ENCODE assay signal across 23 cellular contexts in genomic region chr3:194382196-194382891, GRCh38. TPM values are rescaled to one million over a fixed set of nuclear protein-coding genes. Genes with fewer than 3 reads are reported as not detected.
"Had no signal": no experiment of that assay in that cellular context is flagged by ENCODE, and none has a peak within 500 bp of the region (broad histone marks: within the 10 kb centered on the region; RNA-seq: fewer than 3 reads in every experiment).

No MANE protein-coding gene starts in this region.

- H3K27ac ChIP-seq: ascending aorta, breast epithelium, esophagus squamous epithelium, hepatocyte, left lung, psoas muscle, sigmoid colon had no signal

- H3K4me1 ChIP-seq: ascending aorta, breast epithelium, esophagus squamous epithelium, left lung, psoas muscle had no signal

- H3K4me2 ChIP-seq: hepatocyte had no signal

- H3K9me3 Mint-ChIP-seq: activated B cell treated with CpG ODN at 0.5 μM for 24 hours; activated CD4-positive, alpha-beta T cell treated with anti-CD3 and anti-CD28 coated beads, Interleukin-2, amount 10 ng/mL, durations not matched to agents 24 days and 14 days; nephron progenitor cell had no signal

- H3K27ac Mint-ChIP-seq: activated B cell treated with CpG ODN at 0.5 μM for 24 hours; activated CD4-positive, alpha-beta T cell treated with anti-CD3 and anti-CD28 coated beads, Interleukin-2, amount 10 ng/mL, durations not matched to agents 24 days and 14 days; activated CD8-positive, alpha-beta T cell treated with anti-CD3 and anti-CD28 coated beads, Interleukin-2, amount 10 ng/mL, durations not matched to agents 7 days and 5 days; nephron progenitor cell; T-helper 17 cell had no signal

- H3K4me3 ChIP-seq: ascending aorta, esophagus squamous epithelium, hepatocyte, left lung, psoas muscle, thyroid gland had no signal

- H3K9me3 ChIP-seq: ascending aorta, breast epithelium, esophagus squamous epithelium, left lung, psoas muscle, sigmoid colon, thyroid gland had no signal

- H2AFZ ChIP-seq: hepatocyte had no signal

- H3K79me2 ChIP-seq: hepatocyte had no signal

- H3K36me3 ChIP-seq: ascending aorta, breast epithelium, esophagus squamous epithelium, left lung, sigmoid colon, thyroid gland had no signal

- DNase-seq: activated B cell treated with CpG ODN at 0.5 μM for 24 hours; activated CD4-positive, alpha-beta T cell treated with anti-CD3 and anti-CD28 coated beads, Interleukin-2, amount 10 ng/mL, durations not matched to agents 24 days and 14 days; activated CD8-positive, alpha-beta memory T cell treated with anti-CD3 and anti-CD28 coated beads, Interleukin-2, amount 50 U/mL, for 4 hours; activated CD8-positive, alpha-beta T cell treated with anti-CD3 and anti-CD28 coated beads, Interleukin-2, amount 10 ng/mL, durations not matched to agents 7 days and 5 days; activated naive CD4-positive, alpha-beta T cell treated with Interleukin-2 at 50 U/mL for 16 hours; esophagus squamous epithelium; kidney; mesenchymal stem cell; nephron progenitor cell; psoas muscle; sigmoid colon; stimulated activated CD4-positive, alpha-beta T cell treated with anti-CD3 and anti-CD28 coated beads, Interleukin-1b, Interleukin-23, amount 100 ng/mL, for 48 hours; T-helper 17 cell; thyroid gland had no signal

- ATAC-seq: activated CD8-positive, alpha-beta T cell treated with anti-CD3 and anti-CD28 coated beads, Interleukin-2, amount 10 ng/mL, durations not matched to agents 7 days and 5 days; psoas muscle; T-helper 17 cell had no signal

- H3K4me1 Mint-ChIP-seq: activated B cell treated with CpG ODN at 0.5 μM for 24 hours had no signal

- H3K4me3 Mint-ChIP-seq: activated B cell treated with CpG ODN at 0.5 μM for 24 hours; activated CD4-positive, alpha-beta T cell treated with anti-CD3 and anti-CD28 coated beads, Interleukin-2, amount 10 ng/mL, durations not matched to agents 24 days and 14 days; activated CD8-positive, alpha-beta T cell treated with anti-CD3 and anti-CD28 coated beads, Interleukin-2, amount 10 ng/mL, durations not matched to agents 7 days and 5 days; nephron progenitor cell; T-helper 17 cell had no signal

- FAIRE-seq: endothelial cell of umbilical vein, kidney had no signal

- H3K27me3 ChIP-seq: ascending aorta, hepatocyte, thyroid gland had no signal

RNA-seq across cellular contexts. Expression of gene LRRC15, which starts 12.8 kb away (rescaled TPM):
- total RNA-seq: activated B cell treated with CpG ODN at 0.5 μM for 24 hours; activated CD4-positive, alpha-beta T cell treated with anti-CD3 and anti-CD28 coated beads, Interleukin-2, amount 10 ng/mL, durations not matched to agents 24 days and 14 days; activated CD8-positive, alpha-beta T cell treated with anti-CD3 and anti-CD28 coated beads, Interleukin-2, amount 10 ng/mL, durations not matched to agents 7 days and 5 days; ascending aorta; cerebellum; endothelial cell of umbilical vein; glomerular endothelial cell; hepatocyte; T-helper 17 cell had no signal
- polyA plus RNA-seq: endothelial cell of umbilical vein, hepatocyte had no signal

RNA-seq across cellular contexts. Expression of gene GP5, which starts 16.7 kb away (rescaled TPM):
- total RNA-seq: fibroblast of villous mesenchyme, glomerular endothelial cell, psoas muscle had no signal
- polyA plus RNA-seq: hepatocyte had no signal

RNA-seq across cellular contexts. Expression of gene CPN2, which starts 31.2 kb away (rescaled TPM):
- total RNA-seq: activated B cell treated with CpG ODN at 0.5 μM for 24 hours; activated CD4-positive, alpha-beta T cell treated with anti-CD3 and anti-CD28 coated beads, Interleukin-2, amount 10 ng/mL, durations not matched to agents 24 days and 14 days; activated CD8-positive, alpha-beta T cell treated with anti-CD3 and anti-CD28 coated beads, Interleukin-2, amount 10 ng/mL, durations not matched to agents 7 days and 5 days; ascending aorta; cerebellum; dermis microvascular lymphatic vessel endothelial cell; endothelial cell of umbilical vein; esophagus squamous epithelium; fibroblast of villous mesenchyme; glomerular endothelial cell; left lung; sigmoid colon; T-helper 17 cell; thyroid gland had no signal
- polyA plus RNA-seq: endothelial cell of umbilical vein had no signal
